Comparison of ENCODE assay signal across 19 cellular contexts in the genomic region with DNA sequence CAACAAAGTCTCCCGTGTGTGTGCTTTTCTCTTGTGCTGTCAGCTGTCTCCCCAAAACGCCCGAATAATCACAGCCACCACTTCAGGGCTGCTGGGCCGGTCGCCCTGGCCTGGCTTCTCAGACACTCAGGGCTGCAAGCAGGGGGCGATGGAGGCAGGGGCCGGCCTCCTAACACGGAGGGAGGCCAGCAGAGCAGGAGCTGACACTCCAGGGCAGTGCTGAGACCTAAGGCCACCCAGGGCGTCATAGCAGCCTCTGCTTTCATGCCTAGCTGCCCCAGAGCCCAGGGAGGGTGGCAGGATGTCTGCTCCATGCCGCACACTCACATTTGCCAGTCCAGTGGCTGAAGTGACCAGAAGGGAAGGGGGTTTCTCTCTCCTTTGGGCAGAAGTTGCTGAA. TPM values are rescaled to one million over a fixed set of nuclear protein-coding genes. Genes with fewer than 3 reads are reported as not detected.
DNase-seq lines count a peak whose midpoint lies in the region; ATAC-seq and TF ChIP-seq lines count a peak whose summit lies in the region.
"Had no signal": no experiment of that assay in that cellular context is flagged by ENCODE, and none has a peak within 500 bp of the region (broad histone marks: within the 10 kb centered on the region; RNA-seq: fewer than 3 reads in every experiment).

No MANE protein-coding gene starts in this region.

- TF ChIP-seq POLR2A in uterus (IDR thresholded peaks at IDR 0.05) = no peak

- TF ChIP-seq CTCF in GM06990 (IDR thresholded peaks at IDR 0.05; ENCODE audit: insufficient read depth, low read length, poor library complexity, severe bottlenecking) (peak; percentile 15), RWPE1 (conservative IDR thresholded peaks at IDR 0.05; ENCODE audit: low read depth) (no peak), uterus (IDR thresholded peaks at IDR 0.05) (no peak)

- CTCF ChIA-PET in RWPE1 (lab: Yijun Ruan, JAX) = interaction anchor here (0.6 kb wide), 1 partner anchor 37 kb away, joined by 3 read pairs; no protein-coding TSS in a partner anchor

- POLR2A ChIA-PET in RWPE1 (lab: Yijun Ruan, JAX; ENCODE audit: low non-redundant PET) = no interaction called here

- 0 out of 2 replicates have a peak overlapping the region, but pooled peaks have one; percentile 18 for H3K27ac ChIP-seq in RWPE1
- no peak overlapping the region for H3K27ac ChIP-seq in uterus
- H3K27ac ChIP-seq: body of pancreas had no signal

- no peaks in the 10 kb centered on the region for H3K9me3 ChIP-seq in uterus
- H3K9me3 ChIP-seq: body of pancreas had no signal

- H3K4me3 ChIP-seq in GM06990 (replicated peaks; ENCODE audit: low read depth, low read length) (peak overlapping the region; percentile 45), uterus (no peak overlapping the region)
- H3K4me3 ChIP-seq: body of pancreas had no signal

- H3K36me3 ChIP-seq in GM06990 (ENCODE audit: control insufficient read depth, insufficient read depth, low read length) (no peaks in the 10 kb centered on the region; the same call in 1 of the 2 replicates), uterus (no peaks in the 10 kb centered on the region)

- H3K27me3 ChIP-seq in GM06990 (replicated peaks; ENCODE audit: control insufficient read depth, insufficient read depth, low read length) (no peaks in the 10 kb centered on the region), uterus (no peaks in the 10 kb centered on the region)
- H3K27me3 ChIP-seq: body of pancreas had no signal

- intact Hi-C loops in uterus (cut with DNase I; ENCODE audit: low total_unique reads) = no loop called here

- no peaks in the 10 kb centered on the region for H3K4me1 ChIP-seq in uterus

- ATAC-seq in GM21619 (IDR thresholded peaks at IDR 0.05; ENCODE audit: unreplicated experiment) = peak; percentile 12
- ATAC-seq: activated CD4-positive, alpha-beta T cell treated with anti-CD3 and anti-CD28 coated beads for 36 hours; activated T-cell treated with anti-CD3 and anti-CD28 coated beads, Interleukin-2, amount 50 U/mL, for 72 hours; body of pancreas; left lobe of liver; sciatic nerve had no signal

- no peak for DNase-seq in GM06990 (ENCODE audit: extremely low read depth, insufficient read length)
- no peak for DNase-seq in RWPE1 (ENCODE audit: low spot score)
- DNase-seq in islet precursor cell = peak; percentile 83
- DNase-seq in activated CD4-positive, alpha-beta T cell treated with anti-CD3 and anti-CD28 coated beads for 4 hours = no peak
- DNase-seq in NCI-H187 treated with DMSO at 0.1 percent for 48 hours (lab: John Stamatoyannopoulos, UW) = no peak
- DNase-seq in UCSD-AML1 (lab: John Stamatoyannopoulos, UW; ENCODE audit: unreplicated experiment) = no peak
- DNase-seq in uterus = no peak
- DNase-seq: activated CD4-positive, alpha-beta T cell treated with anti-CD3 and anti-CD28 coated beads for 36 hours; activated T-cell treated with anti-CD3 and anti-CD28 coated beads, Interleukin-2, amount 50 U/mL, for 72 hours; body of pancreas; CD4-positive, CD25-positive, alpha-beta regulatory T cell; effector memory CD4-positive, alpha-beta T cell; midbrain; NCI-H1105; NCI-H2081; NCI-H446 treated with DMSO at 0.1 percent for 48 hours had no signal

RNA-seq across cellular contexts. Expression of a gene that starts 25.6 kb away (rescaled TPM):
- total RNA-seq in uterus = 10 to 100 TPM; 33.5 to 44.6 (median 35.4) TPM

RNA-seq across cellular contexts. Expression of a gene that starts 58.4 kb away (rescaled TPM):
- 100 to 1,000 TPM in 3 of 4 donors, 10 to 100 TPM in 1; 64.6 to 287 (median 177) TPM for total RNA-seq in uterus
